In genomic region chr5:138213161-138214029, GRCh38 we compare ENCODE assay signal across 1 cellular context.
TF ChIP-seq lines count a peak whose summit lies in the region.

Gene CDC23, minus strand, starts transcription at chr5:138213323. Its CDS starts 11 bp downstream, at chr5:138213312.

TF ChIP-seq in K562, 482 proteins besides CTCF, POLR2A, EP300 and RAD21 (continued from another document and continues in another):
- TF ChIP-seq ZNF408 (CRISPR knock-in tag; IDR thresholded peaks at IDR 0.05; ENCODE audit: low read depth) (no peak), STAT5A (IDR thresholded peaks at IDR 0.05; ENCODE audit: borderline replicate concordance, low read length) (no peak), HMGN3 (IDR thresholded peaks at IDR 0.05; ENCODE audit: borderline replicate concordance, extremely low read depth, insufficient read length, low read depth, low read length) (no peak), JUNB (CRISPR knock-in tag; conservative IDR thresholded peaks at IDR 0.05) (no peak), MEIS2 (IDR thresholded peaks at IDR 0.05; ENCODE audit: partially characterized antibody) (peak; percentile 28), ZBTB2 (IDR thresholded peaks at IDR 0.05) (no peak), ILK (tag; IDR thresholded peaks at IDR 0.05; ENCODE audit: borderline replicate concordance, low read depth) (no peak), RBFOX2 (IDR thresholded peaks at IDR 0.05; ENCODE audit: low read depth, low read length) (peak; percentile 89), FUS (optimal IDR thresholded peaks at IDR 0.05; ENCODE audit: low read depth, low read length) (no peak), NONO (IDR thresholded peaks at IDR 0.05; ENCODE audit: low read depth in 2 of 2, low read length in 1 of 2) (no peak), TCF3 (CRISPR knock-in tag; IDR thresholded peaks at IDR 0.05) (no peak), MXI1 (IDR thresholded peaks at IDR 0.05; ENCODE audit: low read depth, low read length) (no peak), ZNF444 (CRISPR knock-in tag; IDR thresholded peaks at IDR 0.05) (no peak), CREB5 (CRISPR knock-in tag; IDR thresholded peaks at IDR 0.05) (no peak), ZNF184 (CRISPR knock-in tag; IDR thresholded peaks at IDR 0.05) (no peak), U2AF1 (optimal IDR thresholded peaks at IDR 0.05; ENCODE audit: low read depth, low read length) (no peak), HIVEP1 (CRISPR knock-in tag; IDR thresholded peaks at IDR 0.05) (no peak), MTF1 (CRISPR knock-in tag; IDR thresholded peaks at IDR 0.05; ENCODE audit: borderline replicate concordance) (no peak), HCFC1 (IDR thresholded peaks at IDR 0.05; ENCODE audit: low read depth, low read length) (peak; percentile 62), RHOXF2B (CRISPR knock-in tag; conservative IDR thresholded peaks at IDR 0.05) (no peak), SRF (CRISPR knock-in tag; IDR thresholded peaks at IDR 0.05) (peak in 1 of 2 experiments; percentile 86; a peak in 1 of 4 replicates), L3MBTL2 (IDR thresholded peaks at IDR 0.05) (peak; percentile 70), HLTF (IDR thresholded peaks at IDR 0.05) (no peak), ARNT (IDR thresholded peaks at IDR 0.05) (no peak; a peak in 1 of 4 replicates), MECOM (CRISPR knock-in tag; IDR thresholded peaks at IDR 0.05) (no peak), STAT6 (CRISPR knock-in tag; IDR thresholded peaks at IDR 0.05) (no peak), TOE1 (IDR thresholded peaks at IDR 0.05; ENCODE audit: borderline replicate concordance) (0 out of 2 replicates have a peak, but pooled peaks have one; percentile 19), TOE1 (CRISPR knock-in tag; IDR thresholded peaks at IDR 0.05; ENCODE audit: borderline replicate concordance, low read depth) (no peak), CBX8 (IDR thresholded peaks at IDR 0.05; ENCODE audit: borderline replicate concordance, extremely low read depth, low read depth, low read length, poor library complexity, severe bottlenecking) (no peak), THRAP3 (IDR thresholded peaks at IDR 0.05; ENCODE audit: borderline replicate concordance) (no peak), BCL6 (CRISPR knock-in tag; IDR thresholded peaks at IDR 0.05) (no peak), BMI1 (IDR thresholded peaks at IDR 0.05; ENCODE audit: low read length) (no peak), PRMT5 (CRISPR knock-in tag; IDR thresholded peaks at IDR 0.05) (no peak), ZKSCAN8 (CRISPR knock-in tag; IDR thresholded peaks at IDR 0.05) (no peak), ZNF12 (CRISPR knock-in tag; IDR thresholded peaks at IDR 0.05) (no peak), JUN (IDR thresholded peaks at IDR 0.05; ENCODE audit: borderline replicate concordance, low read depth, low read length) (no peak), JUN (CRISPR knock-in tag; IDR thresholded peaks at IDR 0.05; ENCODE audit: borderline replicate concordance) (no peak), ZNF695 (CRISPR knock-in tag; IDR thresholded peaks at IDR 0.05) (no peak), NCOA2 (IDR thresholded peaks at IDR 0.05; ENCODE audit: partially characterized antibody in 2 of 2) (no peak), POLR3G (IDR thresholded peaks at IDR 0.05; ENCODE audit: extremely low read depth, insufficient read length, insufficient replicate concordance) (no peak), ZNF740 (CRISPR knock-in tag; IDR thresholded peaks at IDR 0.05) (no peak), ZNF740 (tag; IDR thresholded peaks at IDR 0.05) (no peak), TAF9B (IDR thresholded peaks at IDR 0.05; ENCODE audit: partially characterized antibody) (peak; percentile 90), POU5F1 (IDR thresholded peaks at IDR 0.05; ENCODE audit: borderline replicate concordance, low read depth, low read length, partially characterized antibody) (no peak), MAFK (IDR thresholded peaks at IDR 0.05; ENCODE audit: low read length) (no peak; the same call in 1 of the 2 replicates), CC2D1A (IDR thresholded peaks at IDR 0.05) (peak; percentile 82)
- TF ChIP-seq, protein P1, sequence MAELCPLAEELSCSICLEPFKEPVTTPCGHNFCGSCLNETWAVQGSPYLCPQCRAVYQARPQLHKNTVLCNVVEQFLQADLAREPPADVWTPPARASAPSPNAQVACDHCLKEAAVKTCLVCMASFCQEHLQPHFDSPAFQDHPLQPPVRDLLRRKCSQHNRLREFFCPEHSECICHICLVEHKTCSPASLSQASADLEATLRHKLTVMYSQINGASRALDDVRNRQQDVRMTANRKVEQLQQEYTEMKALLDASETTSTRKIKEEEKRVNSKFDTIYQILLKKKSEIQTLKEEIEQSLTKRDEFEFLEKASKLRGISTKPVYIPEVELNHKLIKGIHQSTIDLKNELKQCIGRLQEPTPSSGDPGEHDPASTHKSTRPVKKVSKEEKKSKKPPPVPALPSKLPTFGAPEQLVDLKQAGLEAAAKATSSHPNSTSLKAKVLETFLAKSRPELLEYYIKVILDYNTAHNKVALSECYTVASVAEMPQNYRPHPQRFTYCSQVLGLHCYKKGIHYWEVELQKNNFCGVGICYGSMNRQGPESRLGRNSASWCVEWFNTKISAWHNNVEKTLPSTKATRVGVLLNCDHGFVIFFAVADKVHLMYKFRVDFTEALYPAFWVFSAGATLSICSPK (IDR thresholded peaks at IDR 0.05; ENCODE audit: borderline replicate concordance) = no peak
- TF ChIP-seq, protein P2, sequence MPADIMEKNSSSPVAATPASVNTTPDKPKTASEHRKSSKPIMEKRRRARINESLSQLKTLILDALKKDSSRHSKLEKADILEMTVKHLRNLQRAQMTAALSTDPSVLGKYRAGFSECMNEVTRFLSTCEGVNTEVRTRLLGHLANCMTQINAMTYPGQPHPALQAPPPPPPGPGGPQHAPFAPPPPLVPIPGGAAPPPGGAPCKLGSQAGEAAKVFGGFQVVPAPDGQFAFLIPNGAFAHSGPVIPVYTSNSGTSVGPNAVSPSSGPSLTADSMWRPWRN (IDR thresholded peaks at IDR 0.05; ENCODE audit: low read depth) = no peak
- TF ChIP-seq, protein P3, sequence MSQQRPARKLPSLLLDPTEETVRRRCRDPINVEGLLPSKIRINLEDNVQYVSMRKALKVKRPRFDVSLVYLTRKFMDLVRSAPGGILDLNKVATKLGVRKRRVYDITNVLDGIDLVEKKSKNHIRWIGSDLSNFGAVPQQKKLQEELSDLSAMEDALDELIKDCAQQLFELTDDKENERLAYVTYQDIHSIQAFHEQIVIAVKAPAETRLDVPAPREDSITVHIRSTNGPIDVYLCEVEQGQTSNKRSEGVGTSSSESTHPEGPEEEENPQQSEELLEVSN (IDR thresholded peaks at IDR 0.05; ENCODE audit: borderline replicate concordance in 1 of 2, extremely low read depth in 1 of 2, insufficient read depth in 1 of 2, insufficient read length in 1 of 2, low read depth in 1 of 2, low read length in 1 of 2, poor library complexity in 1 of 2, severe bottlenecking in 1 of 2) = peak; percentile 27 to 91
- TF ChIP-seq, protein P4, sequence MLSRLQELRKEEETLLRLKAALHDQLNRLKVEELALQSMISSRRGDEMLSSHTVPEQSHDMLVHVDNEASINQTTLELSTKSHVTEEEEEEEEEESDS (CRISPR knock-in tag; IDR thresholded peaks at IDR 0.05) = no peak
- TF ChIP-seq, protein P5, sequence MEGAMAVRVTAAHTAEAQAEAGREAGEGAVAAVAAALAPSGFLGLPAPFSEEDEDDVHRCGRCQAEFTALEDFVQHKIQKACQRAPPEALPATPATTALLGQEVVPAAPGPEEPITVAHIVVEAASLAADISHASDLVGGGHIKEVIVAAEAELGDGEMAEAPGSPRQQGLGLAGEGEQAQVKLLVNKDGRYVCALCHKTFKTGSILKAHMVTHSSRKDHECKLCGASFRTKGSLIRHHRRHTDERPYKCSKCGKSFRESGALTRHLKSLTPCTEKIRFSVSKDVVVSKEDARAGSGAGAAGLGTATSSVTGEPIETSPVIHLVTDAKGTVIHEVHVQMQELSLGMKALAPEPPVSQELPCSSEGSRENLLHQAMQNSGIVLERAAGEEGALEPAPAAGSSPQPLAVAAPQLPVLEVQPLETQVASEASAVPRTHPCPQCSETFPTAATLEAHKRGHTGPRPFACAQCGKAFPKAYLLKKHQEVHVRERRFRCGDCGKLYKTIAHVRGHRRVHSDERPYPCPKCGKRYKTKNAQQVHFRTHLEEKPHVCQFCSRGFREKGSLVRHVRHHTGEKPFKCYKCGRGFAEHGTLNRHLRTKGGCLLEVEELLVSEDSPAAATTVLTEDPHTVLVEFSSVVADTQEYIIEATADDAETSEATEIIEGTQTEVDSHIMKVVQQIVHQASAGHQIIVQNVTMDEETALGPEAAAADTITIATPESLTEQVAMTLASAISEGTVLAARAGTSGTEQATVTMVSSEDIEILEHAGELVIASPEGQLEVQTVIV (CRISPR knock-in tag; IDR thresholded peaks at IDR 0.05; ENCODE audit: borderline replicate concordance) = no peak
- TF ChIP-seq, protein P6, sequence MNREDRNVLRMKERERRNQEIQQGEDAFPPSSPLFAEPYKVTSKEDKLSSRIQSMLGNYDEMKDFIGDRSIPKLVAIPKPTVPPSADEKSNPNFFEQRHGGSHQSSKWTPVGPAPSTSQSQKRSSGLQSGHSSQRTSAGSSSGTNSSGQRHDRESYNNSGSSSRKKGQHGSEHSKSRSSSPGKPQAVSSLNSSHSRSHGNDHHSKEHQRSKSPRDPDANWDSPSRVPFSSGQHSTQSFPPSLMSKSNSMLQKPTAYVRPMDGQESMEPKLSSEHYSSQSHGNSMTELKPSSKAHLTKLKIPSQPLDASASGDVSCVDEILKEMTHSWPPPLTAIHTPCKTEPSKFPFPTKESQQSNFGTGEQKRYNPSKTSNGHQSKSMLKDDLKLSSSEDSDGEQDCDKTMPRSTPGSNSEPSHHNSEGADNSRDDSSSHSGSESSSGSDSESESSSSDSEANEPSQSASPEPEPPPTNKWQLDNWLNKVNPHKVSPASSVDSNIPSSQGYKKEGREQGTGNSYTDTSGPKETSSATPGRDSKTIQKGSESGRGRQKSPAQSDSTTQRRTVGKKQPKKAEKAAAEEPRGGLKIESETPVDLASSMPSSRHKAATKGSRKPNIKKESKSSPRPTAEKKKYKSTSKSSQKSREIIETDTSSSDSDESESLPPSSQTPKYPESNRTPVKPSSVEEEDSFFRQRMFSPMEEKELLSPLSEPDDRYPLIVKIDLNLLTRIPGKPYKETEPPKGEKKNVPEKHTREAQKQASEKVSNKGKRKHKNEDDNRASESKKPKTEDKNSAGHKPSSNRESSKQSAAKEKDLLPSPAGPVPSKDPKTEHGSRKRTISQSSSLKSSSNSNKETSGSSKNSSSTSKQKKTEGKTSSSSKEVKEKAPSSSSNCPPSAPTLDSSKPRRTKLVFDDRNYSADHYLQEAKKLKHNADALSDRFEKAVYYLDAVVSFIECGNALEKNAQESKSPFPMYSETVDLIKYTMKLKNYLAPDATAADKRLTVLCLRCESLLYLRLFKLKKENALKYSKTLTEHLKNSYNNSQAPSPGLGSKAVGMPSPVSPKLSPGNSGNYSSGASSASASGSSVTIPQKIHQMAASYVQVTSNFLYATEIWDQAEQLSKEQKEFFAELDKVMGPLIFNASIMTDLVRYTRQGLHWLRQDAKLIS (CRISPR knock-in tag; IDR thresholded peaks at IDR 0.05) = no peak
